ENCODE assay signal across 27 cellular contexts in genomic region chr2:224022474-224022873, GRCh38. TPM values are rescaled to one million over a fixed set of nuclear protein-coding genes. Genes with fewer than 3 reads are reported as not detected.
DNase-seq lines count a peak whose midpoint lies in the region; ATAC-seq, FAIRE-seq and TF ChIP-seq lines count a peak whose summit lies in the region.
"Had no signal": no experiment of that assay in that cellular context is flagged by ENCODE, and none has a peak within 500 bp of the region (broad histone marks: within the 10 kb centered on the region; RNA-seq: fewer than 3 reads in every experiment).

No MANE protein-coding gene starts in this region.

- peak; percentile 60 for FAIRE-seq in RCC 7860 (lab: Jason Lieb, UNC)

- no peak overlapping the region for H3K4me3 ChIP-seq in mesenchymal stem cell (ENCODE audit: insufficient read depth in 1 of 2, low read depth in 1 of 2, low read length in 2 of 2)
- no peak overlapping the region for H3K4me3 ChIP-seq in left ventricle myocardium inferior
- H3K4me3 ChIP-seq: HAP-1, Peyer's patch, prostate gland, SJSA1, thoracic aorta had no signal

- intact Hi-C loops in activated CD8-positive, alpha-beta T cell treated with anti-CD3 and anti-CD28 coated beads for 36 hours (cut with micrococcal nuclease) = no loop called here
- intact Hi-C loops in left ventricle myocardium inferior (cut with micrococcal nuclease) = no loop called here

- H4K8ac ChIP-seq in mesenchymal stem cell (ENCODE audit: low read length) = no peak overlapping the region

- no peak overlapping the region for H4K91ac ChIP-seq in mesenchymal stem cell (ENCODE audit: low read length)

- H3K4me3 Mint-ChIP-seq in activated CD8-positive, alpha-beta T cell treated with anti-CD3 and anti-CD28 coated beads for 36 hours = no peak overlapping the region
- H3K4me3 Mint-ChIP-seq in activated CD8-positive, alpha-beta T cell treated with anti-CD3 and anti-CD28 coated beads, Interleukin-2, amount 10 ng/mL, durations not matched to agents 7 days and 5 days = no peak overlapping the region
- H3K4me3 Mint-ChIP-seq: activated naive CD4-positive, alpha-beta T cell treated with anti-CD3 and anti-CD28 coated beads, Interleukin-2, amount 10 ng/mL, durations not matched to agents 7 days and 5 days; immature natural killer cell; neural crest cell had no signal

- no peaks in the 10 kb centered on the region for H3K27me3 Mint-ChIP-seq in activated CD8-positive, alpha-beta T cell treated with anti-CD3 and anti-CD28 coated beads for 36 hours
- H3K27me3 Mint-ChIP-seq in activated CD8-positive, alpha-beta T cell treated with anti-CD3 and anti-CD28 coated beads, Interleukin-2, amount 10 ng/mL, durations not matched to agents 7 days and 5 days (ENCODE audit: low read depth) = no peaks in the 10 kb centered on the region
- H3K27me3 Mint-ChIP-seq: activated naive CD4-positive, alpha-beta T cell treated with anti-CD3 and anti-CD28 coated beads, Interleukin-2, amount 10 ng/mL, durations not matched to agents 7 days and 5 days had no signal

- H2BK120ac ChIP-seq in mesenchymal stem cell (ENCODE audit: low read depth, low read length) = no peak overlapping the region

- DNase-seq in activated CD8-positive, alpha-beta T cell treated with anti-CD3 and anti-CD28 coated beads for 36 hours = no peak
- no peak for DNase-seq in activated CD8-positive, alpha-beta T cell treated with anti-CD3 and anti-CD28 coated beads, Interleukin-2, amount 10 ng/mL, durations not matched to agents 7 days and 5 days
- no peak for DNase-seq in RCC 7860 (ENCODE audit: low spot score)
- DNase-seq in mesenchymal stem cell = peak; percentile 45
- DNase-seq in GM19240 (ENCODE audit: insufficient read length, low spot score) = no peak
- DNase-seq in left ventricle myocardium inferior = no peak
- DNase-seq: activated CD4-positive, alpha-beta T cell treated with anti-CD3 and anti-CD28 coated beads, Interleukin-2, amount 50 U/mL, for 4 hours; activated naive CD4-positive, alpha-beta T cell treated with anti-CD3 and anti-CD28 coated beads, Interleukin-2, amount 10 ng/mL, durations not matched to agents 7 days and 5 days; activated T-cell treated with anti-CD3 and anti-CD28 coated beads for 4 hours; aorta; C1 segment of cervical spinal cord; central memory CD4-positive, alpha-beta T cell; immature natural killer cell; KG1; left ventricle myocardium superior; NK-92 treated with Interleukin-12 subunit alpha and Interleukin-12 subunit beta, amount 100 ng/mL, for 24 hours; Peyer's patch; stimulated activated CD4-positive, alpha-beta T cell treated with anti-CD3 and anti-CD28 coated beads, Interleukin-1b, Interleukin-23, amount 100 ng/mL, for 48 hours; T-helper 2 cell; WERI-Rb-1 had no signal

- H2AK5ac ChIP-seq in mesenchymal stem cell (ENCODE audit: low read length, severe bottlenecking) = no peak overlapping the region

- H3K4me1 ChIP-seq in mesenchymal stem cell (ENCODE audit: control insufficient read depth, insufficient read depth, low read depth, low read length) (peaks cover 5% of the 10 kb centered on the region), left ventricle myocardium inferior (no peaks in the 10 kb centered on the region)
- H3K4me1 ChIP-seq: HAP-1, Peyer's patch, prostate gland had no signal

- no peak overlapping the region for H3K4ac ChIP-seq in mesenchymal stem cell (ENCODE audit: low read depth in 1 of 2, low read length in 2 of 2)

- H3K9me3 Mint-ChIP-seq in activated CD8-positive, alpha-beta T cell treated with anti-CD3 and anti-CD28 coated beads for 36 hours = peaks cover 18% of the 10 kb centered on the region
- no peaks in the 10 kb centered on the region for H3K9me3 Mint-ChIP-seq in activated CD8-positive, alpha-beta T cell treated with anti-CD3 and anti-CD28 coated beads, Interleukin-2, amount 10 ng/mL, durations not matched to agents 7 days and 5 days (ENCODE audit: insufficient read depth)
- H3K9me3 Mint-ChIP-seq: immature natural killer cell had no signal

- H3K23ac ChIP-seq in mesenchymal stem cell (ENCODE audit: low read length in 2 of 2) = no peak overlapping the region

- H2AFZ ChIP-seq in mesenchymal stem cell (ENCODE audit: low read depth, low read length) = no peak overlapping the region

- no peaks in the 10 kb centered on the region for H3K9me3 ChIP-seq in mesenchymal stem cell (ENCODE audit: control insufficient read depth, low read length)
- no peaks in the 10 kb centered on the region for H3K9me3 ChIP-seq in left ventricle myocardium inferior (replicated peaks)
- H3K9me3 ChIP-seq: HAP-1, Peyer's patch, prostate gland, SJSA1, thoracic aorta had no signal

- no peak overlapping the region for H3K4me2 ChIP-seq in mesenchymal stem cell (ENCODE audit: low read length, poor library complexity, severe bottlenecking)

- POLR2A ChIA-PET in activated CD8-positive, alpha-beta T cell treated with anti-CD3 and anti-CD28 coated beads for 36 hours (lab: Charles Lee) = no interaction called here
- POLR2A ChIA-PET in activated CD8-positive, alpha-beta T cell treated with anti-CD3 and anti-CD28 coated beads, Interleukin-2, amount 10 ng/mL, durations not matched to agents 7 days and 5 days (lab: Charles Lee) = no interaction called here

- H2BK5ac ChIP-seq in mesenchymal stem cell (ENCODE audit: low read depth, low read length, poor library complexity, severe bottlenecking) = no peak overlapping the region

- no peak for ATAC-seq in activated CD8-positive, alpha-beta T cell treated with anti-CD3 and anti-CD28 coated beads for 36 hours
- ATAC-seq in activated CD8-positive, alpha-beta T cell treated with anti-CD3 and anti-CD28 coated beads, Interleukin-2, amount 10 ng/mL, durations not matched to agents 7 days and 5 days = no peak
- ATAC-seq in GM18511 (IDR thresholded peaks at IDR 0.05; ENCODE audit: unreplicated experiment) (peak; percentile 27), SK-N-SH treated with all-trans-retinoic acid at 6 μM for 48 hours (no peak)
- ATAC-seq: left ventricle myocardium superior had no signal

- no peak overlapping the region for H2BK12ac ChIP-seq in mesenchymal stem cell (ENCODE audit: low read length in 2 of 2)

- H3K36me3 ChIP-seq in mesenchymal stem cell (ENCODE audit: control insufficient read depth in 1 of 2, insufficient read depth in 2 of 2, low read depth in 1 of 2, low read length in 2 of 2) (peaks cover 2% of the 10 kb centered on the region in 2 experiments), left ventricle myocardium inferior (no peaks in the 10 kb centered on the region)
- H3K36me3 ChIP-seq: HAP-1, Peyer's patch, prostate gland, SJSA1, thoracic aorta, WERI-Rb-1 had no signal

- H3K14ac ChIP-seq in mesenchymal stem cell (ENCODE audit: low read length in 2 of 2) = no peak overlapping the region

- peaks cover 36% of the 10 kb centered on the region for H3K79me1 ChIP-seq in mesenchymal stem cell (replicated peaks; ENCODE audit: low read length, poor library complexity, severe bottlenecking)

- CTCF ChIA-PET in activated CD8-positive, alpha-beta T cell treated with anti-CD3 and anti-CD28 coated beads for 36 hours (lab: Charles Lee) = no interaction called here
- CTCF ChIA-PET in activated CD8-positive, alpha-beta T cell treated with anti-CD3 and anti-CD28 coated beads, Interleukin-2, amount 10 ng/mL, durations not matched to agents 7 days and 5 days (lab: Charles Lee) = no interaction called here

- H3K27me3 ChIP-seq in mesenchymal stem cell (ENCODE audit: control insufficient read depth in 1 of 2, insufficient read depth in 1 of 2, low read length in 2 of 2) (no peaks in the 10 kb centered on the region), left ventricle myocardium inferior (ENCODE audit: low read depth) (no peaks in the 10 kb centered on the region)
- H3K27me3 ChIP-seq: Peyer's patch, SJSA1 had no signal

- H2BK15ac ChIP-seq in mesenchymal stem cell (ENCODE audit: low read depth, poor library complexity, severe bottlenecking) = no peak overlapping the region

- H3K27ac Mint-ChIP-seq in activated CD8-positive, alpha-beta T cell treated with anti-CD3 and anti-CD28 coated beads for 36 hours = peak overlapping the region; percentile 60
- H3K27ac Mint-ChIP-seq in activated CD8-positive, alpha-beta T cell treated with anti-CD3 and anti-CD28 coated beads, Interleukin-2, amount 10 ng/mL, durations not matched to agents 7 days and 5 days = no peak overlapping the region
- H3K27ac Mint-ChIP-seq: activated naive CD4-positive, alpha-beta T cell treated with anti-CD3 and anti-CD28 coated beads, Interleukin-2, amount 10 ng/mL, durations not matched to agents 7 days and 5 days had no signal

- no peak for TF ChIP-seq CTCF in activated CD8-positive, alpha-beta T cell treated with anti-CD3 and anti-CD28 coated beads for 36 hours (IDR thresholded peaks at IDR 0.05)
- TF ChIP-seq CTCF in left ventricle myocardium inferior (IDR thresholded peaks at IDR 0.05; ENCODE audit: borderline replicate concordance) = no peak

- H3K4me1 Mint-ChIP-seq in activated CD8-positive, alpha-beta T cell treated with anti-CD3 and anti-CD28 coated beads for 36 hours (ENCODE audit: low read depth) = peaks cover 63% of the 10 kb centered on the region
- H3K4me1 Mint-ChIP-seq in activated CD8-positive, alpha-beta T cell treated with anti-CD3 and anti-CD28 coated beads, Interleukin-2, amount 10 ng/mL, durations not matched to agents 7 days and 5 days (ENCODE audit: low read depth) = peaks cover 51% of the 10 kb centered on the region

- no peak overlapping the region for H3K27ac ChIP-seq in mesenchymal stem cell (ENCODE audit: low read length, poor library complexity, severe bottlenecking)
- H3K27ac ChIP-seq in left ventricle myocardium inferior (replicated peaks) = no peak overlapping the region
- H3K27ac ChIP-seq: Peyer's patch, prostate gland, SJSA1, thoracic aorta, WERI-Rb-1 had no signal

- no peak overlapping the region for H3K18ac ChIP-seq in mesenchymal stem cell (ENCODE audit: low read depth in 1 of 2, low read length in 2 of 2)

- H3K9ac ChIP-seq in mesenchymal stem cell (ENCODE audit: low read length) = no peak overlapping the region

- peaks cover 33% of the 10 kb centered on the region for H3K36me3 Mint-ChIP-seq in activated CD8-positive, alpha-beta T cell treated with anti-CD3 and anti-CD28 coated beads for 36 hours (ENCODE audit: low read depth)
- H3K36me3 Mint-ChIP-seq in activated CD8-positive, alpha-beta T cell treated with anti-CD3 and anti-CD28 coated beads, Interleukin-2, amount 10 ng/mL, durations not matched to agents 7 days and 5 days (ENCODE audit: low read depth) = peaks cover 17% of the 10 kb centered on the region
- H3K36me3 Mint-ChIP-seq: immature natural killer cell had no signal

RNA-seq across cellular contexts. Expression of gene SERPINE2, which starts 16.6 kb away (rescaled TPM):
- total RNA-seq in activated CD8-positive, alpha-beta T cell treated with anti-CD3 and anti-CD28 coated beads for 36 hours = 10 to 100 TPM; 40.4 to 42.4 TPM
- total RNA-seq in activated CD8-positive, alpha-beta T cell treated with anti-CD3 and anti-CD28 coated beads, Interleukin-2, amount 10 ng/mL, durations not matched to agents 7 days and 5 days = 10 to 100 TPM; 22.2 to 22.5 TPM
- 579 TPM for polyA plus RNA-seq in mesenchymal stem cell (2013, experiment 1 of 2)
- polyA plus RNA-seq in mesenchymal stem cell (2013, experiment 2 of 2) = 591 TPM
- 9.8 TPM for total RNA-seq in left ventricle myocardium inferior
